7 cellular contexts compared by ENCODE assay signal in the genomic region with DNA sequence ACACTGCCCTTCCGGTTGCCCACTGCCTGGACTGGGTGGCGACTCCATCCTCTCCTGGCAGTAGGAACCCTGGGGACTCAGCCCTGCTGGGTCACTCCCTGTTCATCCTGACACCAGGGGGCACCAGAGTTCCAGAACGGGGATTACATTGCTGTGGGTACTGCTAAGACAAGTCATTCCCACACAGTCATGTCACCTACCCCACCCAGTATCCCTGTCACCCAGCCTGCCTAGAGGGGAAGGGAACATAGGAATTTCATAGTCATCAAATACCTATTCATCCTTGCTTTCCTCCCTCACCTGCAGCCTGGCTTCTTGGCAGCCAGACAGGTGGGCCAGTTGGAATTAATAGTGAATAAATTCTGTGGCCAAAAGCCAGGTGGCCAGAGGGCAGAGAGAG. TPM values are rescaled to one million over a fixed set of nuclear protein-coding genes. Genes with fewer than 3 reads are reported as not detected.
DNase-seq lines count a peak whose midpoint lies in the region; ATAC-seq and TF ChIP-seq lines count a peak whose summit lies in the region.

No MANE protein-coding gene starts in this region.

- H3K27me3 ChIP-seq in right cardiac atrium (ENCODE audit: control insufficient read depth, insufficient read depth) = no peaks in the 10 kb centered on the region

- TF ChIP-seq CTCF in GM10248 (IDR thresholded peaks at IDR 0.05; ENCODE audit: control extremely low read depth, extremely low read depth, low read depth, missing control alignments) (peak; percentile 70), NB4 (IDR thresholded peaks at IDR 0.05; ENCODE audit: low read depth, low read length) (peak; percentile 79)

- H3K36me3 Mint-ChIP-seq in T-helper 2 cell treated with Interferon-gamma antibody and Interleukin-4, amounts not matched to agents 5 μg/mL and 100 μg/mL, for 36 hours (ENCODE audit: low read depth) = peaks cover 48% of the 10 kb centered on the region

- TF ChIP-seq POLR2A in NB4 (IDR thresholded peaks at IDR 0.05; ENCODE audit: extremely low read depth, insufficient read length) = no peak

- H3K27me3 Mint-ChIP-seq in T-helper 2 cell treated with Interferon-gamma antibody and Interleukin-4, amounts not matched to agents 5 μg/mL and 100 μg/mL, for 36 hours (ENCODE audit: low read depth) = no peaks in the 10 kb centered on the region

- H3K9me3 ChIP-seq in right cardiac atrium (ENCODE audit: control insufficient read depth, low read length) = no peaks in the 10 kb centered on the region

- H3K27ac ChIP-seq in right cardiac atrium (ENCODE audit: low read length) (no peak overlapping the region), skin epidermis (peak overlapping the region in 18 of 21 experiments; percentile 17 to 98 (median 87))

- intact Hi-C loops in right cardiac atrium (cut with DNase I) = no loop called here

- no peak overlapping the region for H3K27ac Mint-ChIP-seq in T-helper 2 cell treated with Interferon-gamma antibody and Interleukin-4, amounts not matched to agents 5 μg/mL and 100 μg/mL, for 36 hours

- H3K4me3 Mint-ChIP-seq in T-helper 2 cell treated with Interferon-gamma antibody and Interleukin-4, amounts not matched to agents 5 μg/mL and 100 μg/mL, for 36 hours = no peak overlapping the region

- peak; percentile 82 for DNase-seq in GM10248 (ENCODE audit: extremely low spot score)
- peak; percentile 77 for DNase-seq in NB4 (ENCODE audit: low read depth)
- peak; percentile 62 for DNase-seq in T-helper 2 cell treated with Interferon-gamma antibody and Interleukin-4, amounts not matched to agents 5 μg/mL and 100 μg/mL, for 36 hours (ENCODE audit: low spot score)
- peak in 47 of 56 donors; percentile 5 to 79 (median 40) for DNase-seq in amygdala (lab: John Stamatoyannopoulos, UW)
- DNase-seq in right cardiac atrium = peak; percentile 88 to 93 (median 91)

- POLR2A ChIA-PET in GM10248 (lab: Yijun Ruan, JAX) = no interaction called here

- H3K4me3 ChIP-seq in NB4 (ENCODE audit: low read depth, low read length) = no peak overlapping the region
- H3K4me3 ChIP-seq in right cardiac atrium (ENCODE audit: low read length) = no peak overlapping the region
- H3K4me3 ChIP-seq in skin epidermis = no peak overlapping the region

- CTCF ChIA-PET in GM10248 (lab: Yijun Ruan, JAX) = interaction anchor here (1.5 to 3.7 kb wide), 3 partner anchors 9 to 26 kb away, joined by 3 to 16 read pairs (median 8); no protein-coding TSS in a partner anchor

- H3K9me3 Mint-ChIP-seq in T-helper 2 cell treated with Interferon-gamma antibody and Interleukin-4, amounts not matched to agents 5 μg/mL and 100 μg/mL, for 36 hours = no peaks in the 10 kb centered on the region

- WGBS in right cardiac atrium = 17% methylated on average over 3 of the region's 3 CpGs

- ATAC-seq in right cardiac atrium (peak; percentile 84 to 90), GM21528 (IDR thresholded peaks at IDR 0.05; ENCODE audit: low FRiP score, unreplicated experiment) (no peak)

- no peaks in the 10 kb centered on the region for H3K4me1 Mint-ChIP-seq in T-helper 2 cell treated with Interferon-gamma antibody and Interleukin-4, amounts not matched to agents 5 μg/mL and 100 μg/mL, for 36 hours (ENCODE audit: low read depth)

- H3K4me1 ChIP-seq in right cardiac atrium (ENCODE audit: control insufficient read depth, insufficient read depth, low read length) = no peaks in the 10 kb centered on the region

RNA-seq across cellular contexts. Expression of gene SFN, which starts 9.8 kb away (rescaled TPM):
- total RNA-seq in right cardiac atrium = under 1 TPM in 2 of 4 donors, not detected in 2; 0.23 to 0.24 TPM
- polyA plus RNA-seq in right cardiac atrium = 0.20 TPM

RNA-seq across cellular contexts. Expression of gene ZDHHC18, which starts 26.7 kb away (rescaled TPM):
- total RNA-seq in right cardiac atrium = 10 to 100 TPM; 11.8 to 14.4 (median 13.5) TPM
- 12.3 TPM for polyA plus RNA-seq in right cardiac atrium

RNA-seq across cellular contexts. Expression of gene GPN2, which starts 36.9 kb away (rescaled TPM):
- 10 to 100 TPM; 14.8 to 18.4 (median 15.8) TPM for total RNA-seq in right cardiac atrium
- polyA plus RNA-seq in right cardiac atrium = 10.4 TPM

RNA-seq across cellular contexts. Expression of gene GPATCH3, which starts 47.1 kb away (rescaled TPM):
- 10 to 100 TPM in 2 of 4 donors, 1 to 10 TPM in 2; 7.9 to 11.7 (median 9.8) TPM for total RNA-seq in right cardiac atrium
- polyA plus RNA-seq in right cardiac atrium = 6.0 TPM

Comparison
In these comparisons a context has a peak if more than half of its experiments do, and no peak if none do; other contexts are left out.
1. DNase-seq: peak in every context shown above with its lines; median percentile 91 in right cardiac atrium; 82 in GM10248; 77 in NB4; 62 in T-helper 2 cell treated with Interferon-gamma antibody and Interleukin-4, amounts not matched to agents 5 μg/mL and 100 μg/mL, for 36 hours; 40 in amygdala.